8 cellular contexts compared by ENCODE assay signal in genomic region chrX:39336709-39337294, GRCh38.
DNase-seq lines count a peak whose midpoint lies in the region; ATAC-seq and TF ChIP-seq lines count a peak whose summit lies in the region.

No MANE protein-coding gene starts in this region.

- H3K4me3 ChIP-seq in SJCRH30 (no peak overlapping the region), left ventricle myocardium inferior (no peak overlapping the region), uterus (no peak overlapping the region)

- TF ChIP-seq CTCF in left ventricle myocardium inferior (IDR thresholded peaks at IDR 0.05; ENCODE audit: borderline replicate concordance): no peak
- no peak for TF ChIP-seq CTCF in uterus (IDR thresholded peaks at IDR 0.05)

- no peaks in the 10 kb centered on the region for H3K36me3 ChIP-seq in SJCRH30
- no peaks in the 10 kb centered on the region for H3K36me3 ChIP-seq in left ventricle myocardium inferior
- H3K36me3 ChIP-seq in uterus: no peaks in the 10 kb centered on the region

- peak; percentile 20 for DNase-seq in stimulated activated CD4-positive, alpha-beta T cell treated with anti-CD3 and anti-CD28 coated beads, Interleukin-4, amount 100 ng/mL, for 24 hours
- DNase-seq in stimulated activated CD4-positive, alpha-beta T cell treated with anti-CD3 and anti-CD28 coated beads, Interleukin-12 subunit alpha, Interleukin-12 subunit beta, amount 100 ng/mL, for 4 hours: no peak
- DNase-seq in SJCRH30 (peak; percentile 18 to 30), left ventricle myocardium inferior (no peak), uterus (peak; percentile 41 to 70), dedifferentiated amniotic fluid mesenchymal stem cell (ENCODE audit: extremely low spot score) (no peak), UCSD-AML1 (lab: John Stamatoyannopoulos, UW; ENCODE audit: unreplicated experiment) (no peak)

- peak overlapping the region; percentile 20; the same call in 1 of the 2 replicates for H3K27ac ChIP-seq in SJCRH30
- peak overlapping the region; percentile 72 for H3K27ac ChIP-seq in left ventricle myocardium inferior (replicated peaks)
- H3K27ac ChIP-seq in uterus: peak overlapping the region; percentile 58 to 75

- no peak for TF ChIP-seq POLR2A in uterus (IDR thresholded peaks at IDR 0.05)

- H3K27me3 ChIP-seq in SJCRH30 (no peaks in the 10 kb centered on the region), left ventricle myocardium inferior (ENCODE audit: low read depth) (no peaks in the 10 kb centered on the region), uterus (no peaks in the 10 kb centered on the region)

- peak; percentile 75 for ATAC-seq in HG03159 (IDR thresholded peaks at IDR 0.05; ENCODE audit: unreplicated experiment)

- H3K4me1 ChIP-seq in SJCRH30 (no peaks in the 10 kb centered on the region; the same call in 1 of the 2 replicates), left ventricle myocardium inferior (peaks cover 22% of the 10 kb centered on the region), uterus (no peaks in the 10 kb centered on the region)

- H3K9me3 ChIP-seq in SJCRH30 (replicated peaks) (no peaks in the 10 kb centered on the region), left ventricle myocardium inferior (replicated peaks) (no peaks in the 10 kb centered on the region), uterus (no peaks in the 10 kb centered on the region)

- intact Hi-C loops in left ventricle myocardium inferior (cut with micrococcal nuclease) (no loop called here), uterus (cut with DNase I; ENCODE audit: low total_unique reads) (no loop called here)

Comparison
In these comparisons a context has a peak if more than half of its experiments do, and no peak if none do; other contexts are left out.
1. DNase-seq: peak in stimulated activated CD4-positive, alpha-beta T cell treated with anti-CD3 and anti-CD28 coated beads, Interleukin-4, amount 100 ng/mL, for 24 hours (single experiment), SJCRH30 (2 of 2) and uterus (2 of 2); none in stimulated activated CD4-positive, alpha-beta T cell treated with anti-CD3 and anti-CD28 coated beads, Interleukin-12 subunit alpha, Interleukin-12 subunit beta, amount 100 ng/mL, for 4 hours (single experiment), left ventricle myocardium inferior (single experiment), dedifferentiated amniotic fluid mesenchymal stem cell (single experiment) and UCSD-AML1 (single experiment).
2. H3K27ac ChIP-seq: peak in every context shown above with its lines; median percentile 72 in left ventricle myocardium inferior; 66 in uterus; 20 in SJCRH30.